In genomic region chr11:134944131-134944530, GRCh38 we compare ENCODE assay signal across 23 cellular contexts.
"Had no signal": no experiment of that assay in that cellular context is flagged by ENCODE, and none has a peak within 500 bp of the region (broad histone marks: within the 10 kb centered on the region; RNA-seq: fewer than 3 reads in every experiment).

No MANE protein-coding gene starts in this region.

- H3K4me3 ChIP-seq: K562, SJCRH30 had no signal

- H3K4me1 Mint-ChIP-seq: IgD-negative memory B cell had no signal

- H3K27me3 ChIP-seq: SJCRH30 had no signal

- DNase-seq: Kasumi-1, NCI-H1092, NCI-H1105 treated with DMSO at 0.1 percent for 48 hours, NCI-H1417 treated with DMSO at 0.1 percent for 48 hours, NCI-H187, NCI-H2081 treated with DMSO at 0.1 percent for 48 hours, NCI-H2171, NCI-H226, NCI-H446, NCI-H510A, NCI-H524 treated with DMSO at 0.1 percent for 48 hours, NCI-H69, NCI-H774, PC-3, SHP77 treated with DMSO at 0.1 percent for 48 hours, SJCRH30 had no signal

- H3K4me3 Mint-ChIP-seq: IgD-negative memory B cell had no signal

- H3K9ac ChIP-seq: KMS-11 had no signal

- ATAC-seq: Panc1, PC-3, Right ventricle myocardium inferior, SK-N-SH treated with all-trans-retinoic acid at 6 μM for 48 hours had no signal

- H3K36me3 Mint-ChIP-seq: IgD-negative memory B cell had no signal

- H3K9me3 ChIP-seq: SJCRH30 had no signal

- H3K36me3 ChIP-seq: SJCRH30 had no signal

- H3K27ac ChIP-seq: HL-60, KMS-11, SJCRH30 had no signal

- H3K9me3 Mint-ChIP-seq: IgD-negative memory B cell had no signal
